Comparison of ENCODE assay signal across 9 cellular contexts in genomic region chr6:25359191-25359861, GRCh38.
DNase-seq lines count a peak whose midpoint lies in the region; ATAC-seq and TF ChIP-seq lines count a peak whose summit lies in the region.
"Had no signal": no experiment of that assay in that cellular context is flagged by ENCODE, and none has a peak within 500 bp of the region (broad histone marks: within the 10 kb centered on the region; RNA-seq: fewer than 3 reads in every experiment).

No MANE protein-coding gene starts in this region.

- 49 to 55% methylated on average over 6 of the region's 6 CpGs for WGBS in sigmoid colon, 2 donors

- intact Hi-C loops in Right ventricle myocardium superior (cut with DNase I) (no loop called here), sigmoid colon (cut with DNase I) (no loop called here)

- no peaks in the 10 kb centered on the region for H3K27me3 Mint-ChIP-seq in activated T-cell treated with anti-CD3 and anti-CD28 coated beads, Interleukin-2, amount 50 U/mL, for 24 hours

- no peak overlapping the region for H3K27ac Mint-ChIP-seq in activated T-cell treated with anti-CD3 and anti-CD28 coated beads, Interleukin-2, amount 50 U/mL, for 24 hours

- no peak for TF ChIP-seq POLR2A in sigmoid colon (IDR thresholded peaks at IDR 0.05)

- no peaks in the 10 kb centered on the region for H3K36me3 ChIP-seq in sigmoid colon
- H3K36me3 ChIP-seq in BE2C = no peaks in the 10 kb centered on the region

- H3K27me3 ChIP-seq in sigmoid colon = no peaks in the 10 kb centered on the region
- no peaks in the 10 kb centered on the region for H3K27me3 ChIP-seq in BE2C

- H3K36me3 Mint-ChIP-seq in activated T-cell treated with anti-CD3 and anti-CD28 coated beads, Interleukin-2, amount 50 U/mL, for 24 hours (ENCODE audit: low read depth) = no peaks in the 10 kb centered on the region

- H3K4me3 ChIP-seq in sigmoid colon = no peak overlapping the region
- H3K4me3 ChIP-seq in BE2C (ENCODE audit: low read depth, low read length) = no peak overlapping the region

- H3K4me3 Mint-ChIP-seq in activated T-cell treated with anti-CD3 and anti-CD28 coated beads, Interleukin-2, amount 50 U/mL, for 24 hours = no peak overlapping the region

- no peaks in the 10 kb centered on the region for H3K9me3 Mint-ChIP-seq in activated T-cell treated with anti-CD3 and anti-CD28 coated beads, Interleukin-2, amount 50 U/mL, for 24 hours

- no peak for TF ChIP-seq EP300 in sigmoid colon (IDR thresholded peaks at IDR 0.05)

- peaks cover 2% of the 10 kb centered on the region for H3K4me1 Mint-ChIP-seq in activated T-cell treated with anti-CD3 and anti-CD28 coated beads, Interleukin-2, amount 50 U/mL, for 24 hours (ENCODE audit: low read depth)

- H3K9me3 ChIP-seq in sigmoid colon = no peaks in the 10 kb centered on the region
- no peaks in the 10 kb centered on the region for H3K9me3 ChIP-seq in BE2C

- TF ChIP-seq CTCF in sigmoid colon (IDR thresholded peaks at IDR 0.05) (no peak), BE2C (IDR thresholded peaks at IDR 0.05; ENCODE audit: low read depth, low read length) (no peak)

- ATAC-seq in SK-N-SH treated with all-trans-retinoic acid at 6 μM for 48 hours (peak; percentile 44), Right ventricle myocardium superior (ENCODE audit: poor library complexity) (peak; percentile 83)

- H3K27ac ChIP-seq in sigmoid colon = peak overlapping the region in 3 of 4 donors; percentile 4 to 66 (median 43)

- DNase-seq in GM04503 (ENCODE audit: low read depth) (peak; percentile 78), Right ventricle myocardium superior (no peak), sigmoid colon (peak; percentile 76), GDM1 (lab: John Stamatoyannopoulos, UW) (no peak), BE2C (no peak), NCI-H446 treated with DMSO at 0.1 percent for 48 hours (lab: John Stamatoyannopoulos, UW) (no peak)
- no peak for DNase-seq in activated T-cell treated with anti-CD3 and anti-CD28 coated beads, Interleukin-2, amount 50 U/mL, for 24 hours
- DNase-seq: activated CD4-positive, alpha-beta T cell treated with anti-CD3 and anti-CD28 coated beads for 48 hours had no signal

- no peaks in the 10 kb centered on the region for H3K4me1 ChIP-seq in sigmoid colon
- peaks cover 5% of the 10 kb centered on the region for H3K4me1 ChIP-seq in BE2C

TF ChIP-seq in SK-N-SH treated with all-trans-retinoic acid at 6 μM for 48 hours, 23 proteins besides CTCF, POLR2A, EP300 and RAD21:
- no peak for TF ChIP-seq ESRRG (CRISPR knock-in tag; IDR thresholded peaks at IDR 0.05)
- TF ChIP-seq ZC3H10 (CRISPR knock-in tag; IDR thresholded peaks at IDR 0.05) = no peak
- TF ChIP-seq, protein P1, sequence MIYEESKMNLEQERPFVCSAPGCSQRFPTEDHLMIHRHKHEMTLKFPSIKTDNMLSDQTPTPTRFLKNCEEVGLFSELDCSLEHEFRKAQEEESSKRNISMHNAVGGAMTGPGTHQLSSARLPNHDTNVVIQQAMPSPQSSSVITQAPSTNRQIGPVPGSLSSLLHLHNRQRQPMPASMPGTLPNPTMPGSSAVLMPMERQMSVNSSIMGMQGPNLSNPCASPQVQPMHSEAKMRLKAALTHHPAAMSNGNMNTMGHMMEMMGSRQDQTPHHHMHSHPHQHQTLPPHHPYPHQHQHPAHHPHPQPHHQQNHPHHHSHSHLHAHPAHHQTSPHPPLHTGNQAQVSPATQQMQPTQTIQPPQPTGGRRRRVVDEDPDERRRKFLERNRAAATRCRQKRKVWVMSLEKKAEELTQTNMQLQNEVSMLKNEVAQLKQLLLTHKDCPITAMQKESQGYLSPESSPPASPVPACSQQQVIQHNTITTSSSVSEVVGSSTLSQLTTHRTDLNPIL (CRISPR knock-in tag; IDR thresholded peaks at IDR 0.05; ENCODE audit: low read depth) = no peak
- no peak for TF ChIP-seq ZNF70 (CRISPR knock-in tag; IDR thresholded peaks at IDR 0.05)
- no peak for TF ChIP-seq ISL1 (CRISPR knock-in tag; IDR thresholded peaks at IDR 0.05)
- TF ChIP-seq GLIS3 (CRISPR knock-in tag; IDR thresholded peaks at IDR 0.05) = no peak
- TF ChIP-seq RARB (CRISPR knock-in tag; IDR thresholded peaks at IDR 0.05) = no peak
- TF ChIP-seq BACH2 (CRISPR knock-in tag; IDR thresholded peaks at IDR 0.05; ENCODE audit: borderline replicate concordance) = no peak
- no peak for TF ChIP-seq ZFP30 (CRISPR knock-in tag; IDR thresholded peaks at IDR 0.05)
- TF ChIP-seq TOX (CRISPR knock-in tag; IDR thresholded peaks at IDR 0.05; ENCODE audit: borderline replicate concordance) = no peak
- TF ChIP-seq PATZ1 (CRISPR knock-in tag; IDR thresholded peaks at IDR 0.05; ENCODE audit: borderline replicate concordance) = no peak
- TF ChIP-seq ZNF8 (CRISPR knock-in tag; IDR thresholded peaks at IDR 0.05) = no peak
- TF ChIP-seq ZNF565 (CRISPR knock-in tag; conservative IDR thresholded peaks at IDR 0.05; ENCODE audit: low read depth) = no peak
- no peak for TF ChIP-seq PPARA (CRISPR knock-in tag; IDR thresholded peaks at IDR 0.05; ENCODE audit: borderline replicate concordance)

Comparison
In these comparisons a context has a peak if more than half of its experiments do, and no peak if none do; other contexts are left out.
1. DNase-seq: peak in GM04503 (single experiment) and sigmoid colon (single experiment); none in Right ventricle myocardium superior (single experiment), GDM1 (single experiment), activated T-cell treated with anti-CD3 and anti-CD28 coated beads, Interleukin-2, amount 50 U/mL, for 24 hours (single experiment), BE2C (single experiment) and NCI-H446 treated with DMSO at 0.1 percent for 48 hours (single experiment).